ENCODE assay signal across 27 cellular contexts in genomic region chr11:16448123-16448717, GRCh38.
"Had no signal": no experiment of that assay in that cellular context is flagged by ENCODE, and none has a peak within 500 bp of the region (broad histone marks: within the 10 kb centered on the region; RNA-seq: fewer than 3 reads in every experiment).

No MANE protein-coding gene starts in this region.

- ATAC-seq: activated CD8-positive, alpha-beta memory T cell treated with anti-CD3 and anti-CD28 coated beads, Interleukin-2, amount 10 ng/mL, durations not matched to agents 7 days and 5 days; activated CD8-positive, alpha-beta T cell treated with anti-CD3 and anti-CD28 coated beads, Interleukin-2, amount 10 ng/mL, durations not matched to agents 7 days and 5 days; activated T-cell treated with anti-CD3 and anti-CD28 coated beads, Interleukin-2, amount 50 U/mL, for 72 hours; gastroesophageal sphincter; heart right ventricle had no signal

- H3K9me3 ChIP-seq: ascending aorta, breast epithelium, colonic mucosa, esophagus squamous epithelium, gastroesophageal sphincter, heart right ventricle had no signal

- H3K36me3 ChIP-seq: ascending aorta, breast epithelium, cardiac muscle cell, colonic mucosa, esophagus squamous epithelium, gastroesophageal sphincter had no signal

- DNase-seq: activated CD4-positive, alpha-beta memory T cell treated with anti-CD3 and anti-CD28 coated beads for 36 hours; activated CD4-positive, alpha-beta T cell treated with anti-CD3 and anti-CD28 coated beads for 1 hour; activated CD4-positive, alpha-beta T cell treated with anti-CD3 and anti-CD28 coated beads, Interleukin-2, amount 10 ng/mL, durations not matched to agents 24 days and 14 days; activated CD4-positive, CD25-positive, alpha-beta regulatory T cell; activated CD8-positive, alpha-beta memory T cell treated with anti-CD3 and anti-CD28 coated beads, Interleukin-2, amount 10 ng/mL, durations not matched to agents 7 days and 5 days; activated CD8-positive, alpha-beta memory T cell treated with anti-CD3 and anti-CD28 coated beads, Interleukin-2, amount 50 U/mL, for 48 hours; activated CD8-positive, alpha-beta T cell treated with anti-CD3 and anti-CD28 coated beads, Interleukin-2, amount 10 ng/mL, durations not matched to agents 7 days and 5 days; activated gamma-delta T cell; activated naive CD4-positive, alpha-beta T cell; activated naive CD4-positive, alpha-beta T cell treated with anti-CD3 and anti-CD28 coated beads, Interleukin-2, amount 10 ng/mL, durations not matched to agents 7 days and 5 days; activated naive CD8-positive, alpha-beta T cell treated with anti-CD3 and anti-CD28 coated beads, Interleukin-2, amount 10 ng/mL, durations not matched to agents 7 days and 5 days; activated T-cell treated with anti-CD3 and anti-CD28 coated beads for 4 hours; activated T-cell treated with anti-CD3 and anti-CD28 coated beads, Interleukin-2, amount 50 U/mL, for 24 hours; activated T-cell treated with anti-CD3 and anti-CD28 coated beads, Interleukin-2, amount 50 U/mL, for 72 hours; central memory CD4-positive, alpha-beta T cell; cerebellar nuclear complex; colonic mucosa; effector CD8-positive, alpha-beta T cell; esophagus squamous epithelium; foreskin melanocyte; heart right ventricle; T-helper 2 cell had no signal

- H3K4me1 ChIP-seq: ascending aorta, breast epithelium, colonic mucosa, esophagus squamous epithelium, gastroesophageal sphincter had no signal

- H3K4me3 ChIP-seq: ascending aorta, breast epithelium, cardiac muscle cell, colonic mucosa, esophagus squamous epithelium, gastroesophageal sphincter, heart right ventricle had no signal

- H3K27ac ChIP-seq: ascending aorta, breast epithelium, cardiac muscle cell, colonic mucosa, epithelial cell of prostate, esophagus squamous epithelium, gastroesophageal sphincter, heart right ventricle had no signal
